1 cellular context compared by ENCODE assay signal in genomic region chr3:154252759-154253638, GRCh38.
TF ChIP-seq lines count a peak whose summit lies in the region.

No MANE protein-coding gene starts in this region.

TF ChIP-seq in GM23338, 12 proteins besides CTCF, POLR2A, EP300 and RAD21 (continued from another document):
- TF ChIP-seq ZNF462 (CRISPR knock-in tag; IDR thresholded peaks at IDR 0.05) (no peak), ZNF114 (CRISPR knock-in tag; IDR thresholded peaks at IDR 0.05) (no peak)
- TF ChIP-seq, protein P1, sequence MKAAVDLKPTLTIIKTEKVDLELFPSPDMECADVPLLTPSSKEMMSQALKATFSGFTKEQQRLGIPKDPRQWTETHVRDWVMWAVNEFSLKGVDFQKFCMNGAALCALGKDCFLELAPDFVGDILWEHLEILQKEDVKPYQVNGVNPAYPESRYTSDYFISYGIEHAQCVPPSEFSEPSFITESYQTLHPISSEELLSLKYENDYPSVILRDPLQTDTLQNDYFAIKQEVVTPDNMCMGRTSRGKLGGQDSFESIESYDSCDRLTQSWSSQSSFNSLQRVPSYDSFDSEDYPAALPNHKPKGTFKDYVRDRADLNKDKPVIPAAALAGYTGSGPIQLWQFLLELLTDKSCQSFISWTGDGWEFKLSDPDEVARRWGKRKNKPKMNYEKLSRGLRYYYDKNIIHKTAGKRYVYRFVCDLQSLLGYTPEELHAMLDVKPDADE (IDR thresholded peaks at IDR 0.05), result no peak
